ENCODE assay signal across 27 cellular contexts in genomic region chr6:144796070-144796469, GRCh38.
"Had no signal": no experiment of that assay in that cellular context is flagged by ENCODE, and none has a peak within 500 bp of the region (broad histone marks: within the 10 kb centered on the region; RNA-seq: fewer than 3 reads in every experiment).

No MANE protein-coding gene starts in this region.

- ATAC-seq: stimulated activated effector memory CD8-positive, alpha-beta T cell treated with anti-CD3 and anti-CD28 coated beads, Interleukin-12 subunit alpha, Interleukin-12 subunit beta, amount 100 ng/mL, for 72 hours; stimulated activated memory B cell treated with anti-CD40 and anti-IgM and Interleukin-4, amounts not matched to agents 10 μg/mL and 1 μg/mL and 100 μg/mL, for 72 hours; stimulated activated naive B cell treated with anti-CD40 and anti-IgM and Interleukin-4, amounts not matched to agents 10 μg/mL and 1 μg/mL and 100 μg/mL, for 72 hours; stimulated activated naive CD8-positive, alpha-beta T cell treated with anti-CD3 and anti-CD28 coated beads, Interleukin-15, amount 100 ng/mL, for 72 hours; stimulated activated naive CD8-positive, alpha-beta T cell treated with anti-CD3 and anti-CD28 coated beads, Interleukin-15, Interleukin-2, amounts not matched to agents 100 U/mL and 50 U/mL, for 24 hours; upper lobe of right lung had no signal

- H3K9me3 ChIP-seq: suprapubic skin, testis, thoracic aorta, thyroid gland, tibial artery, transverse colon, upper lobe of left lung, upper lobe of right lung, uterus, vagina had no signal

- H3K36me3 ChIP-seq: uterus had no signal

- FAIRE-seq: urothelium cell line had no signal

- H3K4me1 ChIP-seq: suprapubic skin, testis, thyroid gland, tibial nerve, transverse colon, upper lobe of left lung, upper lobe of right lung, uterus, vagina had no signal

- H3K27me3 ChIP-seq: stomach, suprapubic skin, testis, thyroid gland, tibial artery, tibial nerve, transverse colon, upper lobe of left lung, upper lobe of right lung, uterus, vagina had no signal

- DNase-seq: stimulated activated CD4-positive, alpha-beta T cell treated with anti-CD3 and anti-CD28 coated beads, Interleukin-2, amount 100 ng/mL, for 48 hours; stimulated activated CD4-positive, alpha-beta T cell treated with anti-CD3 and anti-CD28 coated beads, Interleukin-4, amount 100 ng/mL, for 1 hour; stimulated activated CD4-positive, alpha-beta T cell treated with anti-CD3 and anti-CD28 coated beads, Interleukin-4, amount 100 ng/mL, for 24 hours; stimulated activated CD4-positive, alpha-beta T cell treated with anti-CD3 and anti-CD28 coated beads, Interleukin-4, amount 100 ng/mL, for 4 hours; stimulated activated CD8-positive, alpha-beta memory T cell treated with anti-CD3 and anti-CD28 coated beads, Interleukin-4, amount 100 ng/mL, for 48 hours; stimulated activated naive B cell treated with anti-CD40 and anti-IgM and Interleukin-4, amounts not matched to agents 10 μg/mL and 1 μg/mL and 100 μg/mL, for 72 hours; stimulated activated naive CD4-positive, alpha-beta T cell; stimulated activated naive CD4-positive, alpha-beta T cell treated with Interleukin-2 at 50 U/mL for 16 hours; stimulated activated naive CD8-positive, alpha-beta T cell treated with anti-CD3 and anti-CD28 coated beads, Interleukin-15, amount 100 ng/mL, for 72 hours; stimulated activated naive CD8-positive, alpha-beta T cell treated with anti-CD3 and anti-CD28 coated beads, Interleukin-15, Interleukin-2, amounts not matched to agents 100 U/mL and 50 U/mL, for 24 hours; stomach; substantia nigra; testis; thyroid gland; tibial artery; transverse colon; trophoblast cell; upper lobe of left lung; upper lobe of right lung; uterus had no signal

- H3K4me3 ChIP-seq: stomach, suprapubic skin, testis, thoracic aorta, thyroid gland, tibial artery, tibial nerve, transverse colon, upper lobe of left lung, upper lobe of right lung, uterus, vagina had no signal

- H3K27ac ChIP-seq: stomach, suprapubic skin, testis, thoracic aorta, thyroid gland, tibial artery, tibial nerve, transverse colon, upper lobe of left lung, upper lobe of right lung, uterus, vagina had no signal
